ENCODE assay signal across 8 cellular contexts in the genomic region with DNA sequence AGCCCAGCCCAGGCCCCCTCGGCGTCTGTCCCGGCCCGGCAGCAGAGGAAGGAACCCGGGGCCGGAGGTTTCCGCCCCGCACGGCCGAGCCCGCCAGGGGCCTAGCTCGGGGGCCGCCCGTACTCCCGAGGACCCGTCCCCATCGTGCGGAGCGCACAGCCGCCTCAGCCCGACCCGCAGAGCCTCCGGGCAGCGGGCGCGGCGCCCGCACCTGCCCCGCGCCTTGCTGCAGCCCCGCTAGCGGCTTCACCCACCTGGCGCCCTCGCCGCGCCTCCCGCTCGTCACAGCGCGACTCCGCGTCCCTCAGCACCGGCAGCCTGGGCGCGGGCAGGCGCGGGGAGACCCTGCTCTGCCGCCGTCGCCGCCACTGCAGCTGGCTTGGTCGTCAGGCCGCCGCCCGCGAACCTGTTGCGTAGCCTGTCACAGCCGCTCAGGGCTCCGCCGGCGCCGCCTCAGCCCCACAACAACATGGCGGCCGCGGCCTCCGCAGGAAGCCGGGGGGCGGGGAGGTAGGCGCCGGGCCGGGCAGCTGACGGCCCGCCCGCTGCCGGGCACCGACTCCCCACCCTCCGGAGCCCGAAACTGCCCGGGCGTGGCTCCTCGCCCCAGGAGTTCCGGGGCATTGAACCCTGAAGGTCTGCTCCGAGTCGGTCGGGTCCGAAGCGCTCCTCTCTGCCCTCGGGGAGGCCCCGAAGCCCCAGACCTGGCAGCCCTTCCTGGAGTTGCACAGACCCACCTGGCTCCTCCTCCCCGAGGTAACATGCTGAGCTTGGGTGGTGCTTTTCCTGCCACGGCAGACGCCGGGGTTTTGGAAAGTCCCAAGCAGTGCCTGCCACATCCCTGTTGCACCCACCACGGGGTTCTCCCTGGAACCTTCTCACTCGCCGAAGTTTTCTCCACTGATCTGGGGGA. TPM values are rescaled to one million over a fixed set of nuclear protein-coding genes. Genes with fewer than 3 reads are reported as not detected.
DNase-seq lines count a peak whose midpoint lies in the region; ATAC-seq and FAIRE-seq lines count a peak whose summit lies in the region.

Gene ITSN2, minus strand, starts transcription at position 487 of the 913 bp plus-strand sequence. CDS start 32,454 bp downstream, outside the sequence.

- no peaks in the 10 kb centered on the region for H3K4me1 ChIP-seq in ES-I3 (ENCODE audit: insufficient read depth, low read length)

- H3K9ac ChIP-seq in ES-I3 (ENCODE audit: low read depth, low read length): peak within 1 kb of the TSS; percentile 88

- H3K9me3 ChIP-seq in ES-I3 (ENCODE audit: control insufficient read depth, insufficient read depth, low read length) (no peaks in the 10 kb centered on the region), KOPT-K1 (ENCODE audit: insufficient read depth, low read length, poor library complexity, severe bottlenecking) (no peaks in the 10 kb centered on the region)

- no peak for FAIRE-seq in frontal cortex (lab: Jason Lieb, UNC)

- DNase-seq in SK-N-DZ (ENCODE audit: low spot score) (peak; percentile 64), frontal cortex (ENCODE audit: low spot score in 2 of 2) (peak; percentile 77), non-pigmented ciliary epithelial cell (ENCODE audit: low read depth) (peak; percentile 3), substantia nigra (lab: John Stamatoyannopoulos, UW) (peak in 46 of 49 donors; percentile 21 to 79 (median 57))
- peak; percentile 85 for DNase-seq in activated naive CD4-positive, alpha-beta T cell treated with Interleukin-2 at 50 U/mL for 16 hours

- H3K27ac ChIP-seq in KOPT-K1 (ENCODE audit: low read depth, low read length, poor library complexity, severe bottlenecking) (peak within 1 kb of the TSS; percentile 83), substantia nigra (ENCODE audit: low read depth, low read length, poor library complexity, severe bottlenecking) (peak within 1 kb of the TSS; percentile 91)

- H3K36me3 ChIP-seq in ES-I3 (ENCODE audit: insufficient read depth, low read length): no peaks in the 10 kb centered on the region
- no peaks in the 10 kb centered on the region for H3K36me3 ChIP-seq in KOPT-K1 (ENCODE audit: insufficient read depth, low read length)

- ATAC-seq in GM21825 (IDR thresholded peaks at IDR 0.05; ENCODE audit: unreplicated experiment): peak; percentile 80

RNA-seq across cellular contexts. Expression of gene ITSN2, which starts in this region (rescaled TPM):
- 6.0 and 6.5 TPM in 2 replicates for polyA plus RNA-seq in SK-N-DZ (2014; cell fraction: cytosol; rRNA removed)
- 13.6 and 18.2 TPM in 2 replicates for polyA plus RNA-seq in SK-N-DZ (2014; cell fraction: nucleus; rRNA removed)
- total RNA-seq in frontal cortex: 25.3 TPM

Comparison
In these comparisons a context has a peak if more than half of its experiments do, and no peak if none do; other contexts are left out.
1. Peak in every context shown above with its lines: DNase-seq, ATAC-seq and H3K27ac ChIP-seq.
2. DNase-seq: peak in every context shown above with its lines; median percentile 85 in activated naive CD4-positive, alpha-beta T cell treated with Interleukin-2 at 50 U/mL for 16 hours; 77 in frontal cortex; 64 in SK-N-DZ; 57 in substantia nigra; 3 in non-pigmented ciliary epithelial cell.